Comparison of ENCODE assay signal across 8 cellular contexts in genomic region chr11:14892036-14892556, GRCh38. TPM values are rescaled to one million over a fixed set of nuclear protein-coding genes. Genes with fewer than 3 reads are reported as not detected.
A peak's percentile ranks its signal among the peaks of the same experiment; 100 is the strongest.
DNase-seq lines count a peak whose midpoint lies in the region; ATAC-seq and TF ChIP-seq lines count a peak whose summit lies in the region.

TSS of gene CYP2R1 (minus strand) at chr11:14892231. CDS start at chr11:14892205, 26 bp downstream.

- intact Hi-C loops in left ventricle myocardium superior (cut with micrococcal nuclease): no loop called here
- intact Hi-C loops in psoas muscle (cut with DNase I): loop anchor here (5.0 kb wide), 1 partner anchor 370 kb away; the partner anchor contains the start of gene PSMA1 (in 2 of the 2)
- intact Hi-C loops in uterus (cut with DNase I; ENCODE audit: low total_unique reads): no loop called here

- H3K9me3 ChIP-seq in psoas muscle: no peaks in the 10 kb centered on the region
- no peaks in the 10 kb centered on the region for H3K9me3 ChIP-seq in uterus

- ATAC-seq in GM18499 (IDR thresholded peaks at IDR 0.05; ENCODE audit: insufficient read depth, unreplicated experiment): peak; percentile 83
- peak; percentile 92 for ATAC-seq in HG02938 (IDR thresholded peaks at IDR 0.05; ENCODE audit: unreplicated experiment)
- ATAC-seq in left ventricle myocardium superior: peak; percentile 99
- peak; percentile 97 to 99 (median 98) for ATAC-seq in psoas muscle

- DNase-seq in NCI-H1694 treated with DMSO at 0.1 percent for 48 hours (lab: John Stamatoyannopoulos, UW) (peak; percentile 86), T-helper 2 cell (peak; percentile 73 to 97 (median 83)), left ventricle myocardium superior (peak; percentile 96), psoas muscle (peak; percentile 94 to 96), uterus (peak; percentile 92 to 93)

- peak; percentile 10 to 36 for TF ChIP-seq POLR2A in uterus (IDR thresholded peaks at IDR 0.05)

- H3K36me3 ChIP-seq in psoas muscle (ENCODE audit: insufficient read depth in 1 of 2, low read depth in 1 of 2): no peaks in the 10 kb centered on the region
- H3K36me3 ChIP-seq in uterus: no peaks in the 10 kb centered on the region

- H3K27ac ChIP-seq in angular gyrus (ENCODE audit: low read depth, low read length): peak within 1 kb of the TSS; percentile 66
- H3K27ac ChIP-seq in psoas muscle: peak within 1 kb of the TSS; percentile 87
- H3K27ac ChIP-seq in uterus: peak within 1 kb of the TSS; percentile 69 to 86

- H3K4me3 ChIP-seq in psoas muscle (peak within 1 kb of the TSS; percentile 72), uterus (peak within 1 kb of the TSS; percentile 48 to 52)

- 0 to 1% (median 0%) methylated on average over 35 to 36 of the region's 36 CpGs for WGBS in psoas muscle, 3 donors

- H3K4me1 ChIP-seq in psoas muscle: peaks cover 3% of the 10 kb centered on the region
- H3K4me1 ChIP-seq in uterus: no peaks in the 10 kb centered on the region

- no peaks in the 10 kb centered on the region for H3K27me3 ChIP-seq in psoas muscle (ENCODE audit: insufficient read depth in 3 of 3, low read length in 2 of 3)
- H3K27me3 ChIP-seq in uterus: no peaks in the 10 kb centered on the region

- TF ChIP-seq CTCF in psoas muscle (IDR thresholded peaks at IDR 0.05) (no peak), uterus (IDR thresholded peaks at IDR 0.05) (no peak)

RNA-seq across cellular contexts. Expression of gene CYP2R1, which starts in this region (rescaled TPM):
- 6.2 TPM for total RNA-seq in left ventricle myocardium superior
- 1 to 10 TPM; 5.2 to 7.9 (median 7.0) TPM for total RNA-seq in psoas muscle
- polyA plus RNA-seq in psoas muscle: 10 to 100 TPM in 1 of 3 donors, 1 to 10 TPM in 2; 3.1 to 12.6 (median 6.4) TPM
- 10 to 100 TPM in 3 of 4 donors, 1 to 10 TPM in 1; 5.6 to 20.6 (median 12.9) TPM for total RNA-seq in uterus

Comparison
In these comparisons a context has a peak if more than half of its experiments do, and no peak if none do; other contexts are left out.
1. Peak in every context shown above with its lines: DNase-seq, ATAC-seq, H3K4me3 ChIP-seq and H3K27ac ChIP-seq.
2. intact Hi-C loops: an anchor here in psoas muscle (5.0 kb wide); none called in left ventricle myocardium superior and uterus.